ENCODE assay signal across 1 cellular context in the genomic region with DNA sequence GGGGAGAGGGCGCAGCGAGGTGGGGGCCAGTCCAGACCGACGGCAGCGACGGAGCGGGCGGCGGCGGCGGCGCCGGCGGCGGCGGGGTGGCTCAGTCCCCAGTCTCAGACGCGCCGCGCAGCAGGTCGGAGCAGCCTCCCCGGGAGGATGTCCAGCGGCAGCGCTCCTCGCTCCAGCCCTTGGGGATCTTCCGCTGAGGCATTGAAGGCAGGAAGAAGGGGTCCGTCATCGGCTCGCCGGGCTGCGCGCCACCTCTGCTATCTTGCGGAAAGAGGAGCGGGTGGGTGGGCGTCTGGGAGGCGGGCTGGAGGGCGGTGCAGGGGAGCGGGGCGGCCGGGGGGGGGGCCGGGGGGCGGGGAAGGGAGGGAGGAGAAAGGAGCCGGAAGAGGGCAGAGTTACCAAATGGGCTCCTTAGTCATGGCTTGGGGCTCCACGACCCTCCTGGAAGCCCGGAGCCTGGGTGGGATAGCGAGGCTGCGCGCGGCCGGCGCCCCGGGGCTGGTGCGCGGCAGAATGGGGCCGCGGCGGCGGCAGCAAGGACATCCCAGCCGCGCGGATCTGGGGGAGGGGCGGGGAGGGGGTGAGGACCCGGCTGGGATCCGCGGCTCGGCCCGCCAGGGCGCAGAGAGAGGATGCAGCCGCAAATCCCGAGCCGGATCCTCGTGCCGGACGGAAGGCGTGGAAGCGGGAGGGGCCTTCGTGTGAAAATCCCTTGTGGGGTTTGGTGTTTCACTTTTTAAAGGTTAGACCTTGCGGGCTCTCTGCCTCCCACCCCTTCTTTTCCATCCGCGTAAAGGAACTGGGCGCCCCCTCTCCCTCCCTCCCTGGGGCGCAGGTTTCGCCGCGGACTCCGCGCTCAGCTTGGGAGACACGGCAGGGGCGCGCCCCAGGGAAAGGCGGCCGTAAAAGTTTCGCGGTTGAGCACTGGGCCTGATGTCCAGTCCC.
TF ChIP-seq lines count a peak whose summit lies in the region.

A gene with protein sequence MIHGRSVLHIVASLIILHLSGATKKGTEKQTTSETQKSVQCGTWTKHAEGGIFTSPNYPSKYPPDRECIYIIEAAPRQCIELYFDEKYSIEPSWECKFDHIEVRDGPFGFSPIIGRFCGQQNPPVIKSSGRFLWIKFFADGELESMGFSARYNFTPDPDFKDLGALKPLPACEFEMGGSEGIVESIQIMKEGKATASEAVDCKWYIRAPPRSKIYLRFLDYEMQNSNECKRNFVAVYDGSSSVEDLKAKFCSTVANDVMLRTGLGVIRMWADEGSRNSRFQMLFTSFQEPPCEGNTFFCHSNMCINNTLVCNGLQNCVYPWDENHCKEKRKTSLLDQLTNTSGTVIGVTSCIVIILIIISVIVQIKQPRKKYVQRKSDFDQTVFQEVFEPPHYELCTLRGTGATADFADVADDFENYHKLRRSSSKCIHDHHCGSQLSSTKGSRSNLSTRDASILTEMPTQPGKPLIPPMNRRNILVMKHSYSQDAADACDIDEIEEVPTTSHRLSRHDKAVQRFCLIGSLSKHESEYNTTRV (minus strand): TSS at position 267 of the 945 bp plus-strand sequence. CDS start 696 bp downstream, outside the sequence.

TF ChIP-seq in A549, 52 proteins besides CTCF, POLR2A, EP300 and RAD21 (continued from another document):
- TF ChIP-seq, protein P1, sequence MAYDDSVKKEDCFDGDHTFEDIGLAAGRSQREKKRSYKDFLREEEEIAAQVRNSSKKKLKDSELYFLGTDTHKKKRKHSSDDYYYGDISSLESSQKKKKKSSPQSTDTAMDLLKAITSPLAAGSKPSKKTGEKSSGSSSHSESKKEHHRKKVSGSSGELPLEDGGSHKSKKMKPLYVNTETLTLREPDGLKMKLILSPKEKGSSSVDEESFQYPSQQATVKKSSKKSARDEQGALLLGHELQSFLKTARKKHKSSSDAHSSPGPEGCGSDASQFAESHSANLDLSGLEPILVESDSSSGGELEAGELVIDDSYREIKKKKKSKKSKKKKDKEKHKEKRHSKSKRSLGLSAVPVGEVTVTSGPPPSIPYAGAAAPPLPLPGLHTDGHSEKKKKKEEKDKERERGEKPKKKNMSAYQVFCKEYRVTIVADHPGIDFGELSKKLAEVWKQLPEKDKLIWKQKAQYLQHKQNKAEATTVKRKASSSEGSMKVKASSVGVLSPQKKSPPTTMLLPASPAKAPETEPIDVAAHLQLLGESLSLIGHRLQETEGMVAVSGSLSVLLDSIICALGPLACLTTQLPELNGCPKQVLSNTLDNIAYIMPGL (CRISPR knock-in tag; IDR thresholded peaks at IDR 0.05; ENCODE audit: borderline replicate concordance) = no peak
- no peak for TF ChIP-seq CBX8 (IDR thresholded peaks at IDR 0.05)
- TF ChIP-seq BHLHE40 (IDR thresholded peaks at IDR 0.05; ENCODE audit: low read depth, low read length) = no peak
- no peak for TF ChIP-seq HOXB13 (CRISPR knock-in tag; IDR thresholded peaks at IDR 0.05; ENCODE audit: low read depth)
- TF ChIP-seq TP53 (CRISPR knock-in tag; IDR thresholded peaks at IDR 0.05) = no peak
- TF ChIP-seq, protein P2, sequence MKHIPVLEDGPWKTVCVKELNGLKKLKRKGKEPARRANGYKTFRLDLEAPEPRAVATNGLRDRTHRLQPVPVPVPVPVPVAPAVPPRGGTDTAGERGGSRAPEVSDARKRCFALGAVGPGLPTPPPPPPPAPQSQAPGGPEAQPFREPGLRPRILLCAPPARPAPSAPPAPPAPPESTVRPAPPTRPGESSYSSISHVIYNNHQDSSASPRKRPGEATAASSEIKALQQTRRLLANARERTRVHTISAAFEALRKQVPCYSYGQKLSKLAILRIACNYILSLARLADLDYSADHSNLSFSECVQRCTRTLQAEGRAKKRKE (CRISPR knock-in tag; IDR thresholded peaks at IDR 0.05; ENCODE audit: low read depth) = no peak
- TF ChIP-seq CHD2 (IDR thresholded peaks at IDR 0.05; ENCODE audit: low read length, partially characterized antibody) = no peak
- TF ChIP-seq, protein P3, sequence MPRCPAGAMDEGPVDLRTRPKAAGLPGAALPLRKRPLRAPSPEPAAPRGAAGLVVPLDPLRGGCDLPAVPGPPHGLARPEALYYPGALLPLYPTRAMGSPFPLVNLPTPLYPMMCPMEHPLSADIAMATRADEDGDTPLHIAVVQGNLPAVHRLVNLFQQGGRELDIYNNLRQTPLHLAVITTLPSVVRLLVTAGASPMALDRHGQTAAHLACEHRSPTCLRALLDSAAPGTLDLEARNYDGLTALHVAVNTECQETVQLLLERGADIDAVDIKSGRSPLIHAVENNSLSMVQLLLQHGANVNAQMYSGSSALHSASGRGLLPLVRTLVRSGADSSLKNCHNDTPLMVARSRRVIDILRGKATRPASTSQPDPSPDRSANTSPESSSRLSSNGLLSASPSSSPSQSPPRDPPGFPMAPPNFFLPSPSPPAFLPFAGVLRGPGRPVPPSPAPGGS (IDR thresholded peaks at IDR 0.05) = no peak
- TF ChIP-seq RARB (CRISPR knock-in tag; IDR thresholded peaks at IDR 0.05) = no peak
- no peak for TF ChIP-seq CEBPB (IDR thresholded peaks at IDR 0.05)
- TF ChIP-seq, protein P4, sequence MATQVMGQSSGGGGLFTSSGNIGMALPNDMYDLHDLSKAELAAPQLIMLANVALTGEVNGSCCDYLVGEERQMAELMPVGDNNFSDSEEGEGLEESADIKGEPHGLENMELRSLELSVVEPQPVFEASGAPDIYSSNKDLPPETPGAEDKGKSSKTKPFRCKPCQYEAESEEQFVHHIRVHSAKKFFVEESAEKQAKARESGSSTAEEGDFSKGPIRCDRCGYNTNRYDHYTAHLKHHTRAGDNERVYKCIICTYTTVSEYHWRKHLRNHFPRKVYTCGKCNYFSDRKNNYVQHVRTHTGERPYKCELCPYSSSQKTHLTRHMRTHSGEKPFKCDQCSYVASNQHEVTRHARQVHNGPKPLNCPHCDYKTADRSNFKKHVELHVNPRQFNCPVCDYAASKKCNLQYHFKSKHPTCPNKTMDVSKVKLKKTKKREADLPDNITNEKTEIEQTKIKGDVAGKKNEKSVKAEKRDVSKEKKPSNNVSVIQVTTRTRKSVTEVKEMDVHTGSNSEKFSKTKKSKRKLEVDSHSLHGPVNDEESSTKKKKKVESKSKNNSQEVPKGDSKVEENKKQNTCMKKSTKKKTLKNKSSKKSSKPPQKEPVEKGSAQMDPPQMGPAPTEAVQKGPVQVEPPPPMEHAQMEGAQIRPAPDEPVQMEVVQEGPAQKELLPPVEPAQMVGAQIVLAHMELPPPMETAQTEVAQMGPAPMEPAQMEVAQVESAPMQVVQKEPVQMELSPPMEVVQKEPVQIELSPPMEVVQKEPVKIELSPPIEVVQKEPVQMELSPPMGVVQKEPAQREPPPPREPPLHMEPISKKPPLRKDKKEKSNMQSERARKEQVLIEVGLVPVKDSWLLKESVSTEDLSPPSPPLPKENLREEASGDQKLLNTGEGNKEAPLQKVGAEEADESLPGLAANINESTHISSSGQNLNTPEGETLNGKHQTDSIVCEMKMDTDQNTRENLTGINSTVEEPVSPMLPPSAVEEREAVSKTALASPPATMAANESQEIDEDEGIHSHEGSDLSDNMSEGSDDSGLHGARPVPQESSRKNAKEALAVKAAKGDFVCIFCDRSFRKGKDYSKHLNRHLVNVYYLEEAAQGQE (IDR thresholded peaks at IDR 0.05) = no peak
- no peak for TF ChIP-seq ZFP36 (IDR thresholded peaks at IDR 0.05; ENCODE audit: borderline replicate concordance, partially characterized antibody)
- TF ChIP-seq, protein P5, sequence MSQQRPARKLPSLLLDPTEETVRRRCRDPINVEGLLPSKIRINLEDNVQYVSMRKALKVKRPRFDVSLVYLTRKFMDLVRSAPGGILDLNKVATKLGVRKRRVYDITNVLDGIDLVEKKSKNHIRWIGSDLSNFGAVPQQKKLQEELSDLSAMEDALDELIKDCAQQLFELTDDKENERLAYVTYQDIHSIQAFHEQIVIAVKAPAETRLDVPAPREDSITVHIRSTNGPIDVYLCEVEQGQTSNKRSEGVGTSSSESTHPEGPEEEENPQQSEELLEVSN (IDR thresholded peaks at IDR 0.05; ENCODE audit: borderline replicate concordance, low read depth) = no peak
- no peak for TF ChIP-seq MAZ (IDR thresholded peaks at IDR 0.05; ENCODE audit: borderline replicate concordance, low read depth, low read length)
- TF ChIP-seq EHMT2 (IDR thresholded peaks at IDR 0.05; ENCODE audit: low read depth) = no peak
- TF ChIP-seq, protein P6, sequence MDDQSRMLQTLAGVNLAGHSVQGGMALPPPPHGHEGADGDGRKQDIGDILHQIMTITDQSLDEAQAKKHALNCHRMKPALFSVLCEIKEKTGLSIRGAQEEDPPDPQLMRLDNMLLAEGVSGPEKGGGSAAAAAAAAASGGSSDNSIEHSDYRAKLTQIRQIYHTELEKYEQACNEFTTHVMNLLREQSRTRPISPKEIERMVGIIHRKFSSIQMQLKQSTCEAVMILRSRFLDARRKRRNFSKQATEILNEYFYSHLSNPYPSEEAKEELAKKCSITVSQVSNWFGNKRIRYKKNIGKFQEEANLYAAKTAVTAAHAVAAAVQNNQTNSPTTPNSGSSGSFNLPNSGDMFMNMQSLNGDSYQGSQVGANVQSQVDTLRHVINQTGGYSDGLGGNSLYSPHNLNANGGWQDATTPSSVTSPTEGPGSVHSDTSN (IDR thresholded peaks at IDR 0.05) = no peak
- no peak for TF ChIP-seq MAFK (IDR thresholded peaks at IDR 0.05; ENCODE audit: partially characterized antibody)
- no peak for TF ChIP-seq CHD4 (IDR thresholded peaks at IDR 0.05; ENCODE audit: borderline replicate concordance)
